8 cellular contexts compared by ENCODE assay signal in the genomic region with DNA sequence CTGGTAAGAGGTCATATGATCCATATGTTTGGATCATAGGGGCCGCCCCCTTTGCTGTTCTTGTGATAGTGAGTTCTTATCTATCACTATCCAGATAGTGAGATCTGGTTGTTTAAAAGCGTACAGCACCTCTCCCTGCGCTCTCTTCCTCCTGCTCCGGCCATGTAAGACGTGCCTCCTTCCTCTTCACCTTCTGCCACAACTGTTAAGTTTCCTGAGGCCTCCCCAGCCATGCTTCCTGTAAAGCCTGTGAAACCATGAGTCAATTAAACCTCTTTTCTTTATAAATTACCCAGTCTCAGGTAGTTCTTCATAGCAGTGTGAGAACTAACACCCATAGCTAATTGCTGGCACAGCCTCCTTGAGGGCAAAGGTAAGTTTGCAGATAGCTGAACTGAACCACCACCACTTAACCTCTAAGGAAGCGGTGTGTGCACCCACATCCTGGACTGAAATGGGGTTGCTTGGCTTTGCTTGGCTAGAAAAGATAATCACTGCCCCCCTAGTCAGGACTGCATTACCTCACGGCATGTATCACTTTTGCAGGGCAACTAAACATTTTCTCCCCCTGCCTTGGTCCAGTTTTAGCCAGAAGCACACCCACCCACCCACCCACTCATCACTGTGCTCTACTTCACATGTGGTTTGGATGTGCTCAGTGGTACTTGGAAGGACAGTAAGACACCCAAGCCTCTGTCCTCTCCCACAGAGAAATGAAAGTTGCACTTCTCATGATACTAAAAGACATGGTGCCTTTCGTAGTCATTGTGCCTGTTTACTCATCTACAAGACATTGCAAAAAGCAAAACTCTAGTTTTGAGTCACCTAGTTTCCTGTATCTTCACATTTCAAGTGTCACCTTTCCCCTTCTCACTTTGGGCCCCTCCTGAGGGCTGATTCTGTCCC. TPM values are rescaled to one million over a fixed set of nuclear protein-coding genes. Genes with fewer than 3 reads are reported as not detected.
A peak's percentile ranks its signal among the peaks of the same experiment; 100 is the strongest.
DNase-seq lines count a peak whose midpoint lies in the region; ATAC-seq lines count a peak whose summit lies in the region.

No MANE protein-coding gene starts in this region.

- peaks cover 10% of the 10 kb centered on the region for H3K9me3 Mint-ChIP-seq in activated CD8-positive, alpha-beta T cell treated with anti-CD3 and anti-CD28 coated beads, Interleukin-2, amount 10 ng/mL, durations not matched to agents 7 days and 5 days (ENCODE audit: insufficient read depth)
- H3K9me3 Mint-ChIP-seq in natural killer cell treated with Interleukin-12 subunit alpha and Interleukin-12 subunit beta and Interleukin-15 and Interleukin-18, amount 100 ng/mL, for 72 hours: peaks cover 3% of the 10 kb centered on the region

- peak overlapping the region; percentile 50 for H3K4me3 Mint-ChIP-seq in activated CD8-positive, alpha-beta T cell treated with anti-CD3 and anti-CD28 coated beads, Interleukin-2, amount 10 ng/mL, durations not matched to agents 7 days and 5 days
- H3K4me3 Mint-ChIP-seq in natural killer cell treated with Interleukin-12 subunit alpha and Interleukin-12 subunit beta and Interleukin-15 and Interleukin-18, amount 100 ng/mL, for 72 hours: peak overlapping the region; percentile 84

- H3K36me3 Mint-ChIP-seq in activated CD8-positive, alpha-beta T cell treated with anti-CD3 and anti-CD28 coated beads, Interleukin-2, amount 10 ng/mL, durations not matched to agents 7 days and 5 days (ENCODE audit: low read depth): peaks cover 67% of the 10 kb centered on the region
- peaks cover 45% of the 10 kb centered on the region for H3K36me3 Mint-ChIP-seq in natural killer cell treated with Interleukin-12 subunit alpha and Interleukin-12 subunit beta and Interleukin-15 and Interleukin-18, amount 100 ng/mL, for 72 hours

- peak; percentile 94 for DNase-seq in activated CD8-positive, alpha-beta T cell treated with anti-CD3 and anti-CD28 coated beads, Interleukin-2, amount 10 ng/mL, durations not matched to agents 7 days and 5 days
- peak; percentile 91 for DNase-seq in natural killer cell treated with Interleukin-12 subunit alpha and Interleukin-12 subunit beta and Interleukin-15 and Interleukin-18, amount 100 ng/mL, for 72 hours (ENCODE audit: low spot score)
- no peak for DNase-seq in NCI-H1092 treated with DMSO at 0.1 percent for 48 hours (lab: John Stamatoyannopoulos, UW)
- DNase-seq in NCI-H345 (lab: John Stamatoyannopoulos, UW): no peak
- DNase-seq in NCI-H1105 (lab: John Stamatoyannopoulos, UW): no peak
- DNase-seq in effector CD8-positive, alpha-beta T cell (lab: John Stamatoyannopoulos, UW): no peak

- H3K4me1 Mint-ChIP-seq in activated CD8-positive, alpha-beta T cell treated with anti-CD3 and anti-CD28 coated beads, Interleukin-2, amount 10 ng/mL, durations not matched to agents 7 days and 5 days (ENCODE audit: low read depth): peaks cover 62% of the 10 kb centered on the region
- peaks cover 53 to 57% of the 10 kb centered on the region in 2 donors for H3K4me1 Mint-ChIP-seq in natural killer cell treated with Interleukin-12 subunit alpha and Interleukin-12 subunit beta and Interleukin-15 and Interleukin-18, amount 100 ng/mL, for 72 hours (ENCODE audit: low read depth in 2 of 2)

- peak; percentile 81 for ATAC-seq in GM18868 (IDR thresholded peaks at IDR 0.05; ENCODE audit: unreplicated experiment)
- ATAC-seq in HG03039 (IDR thresholded peaks at IDR 0.05; ENCODE audit: unreplicated experiment): peak; percentile 52
- peak; percentile 89 for ATAC-seq in activated CD8-positive, alpha-beta T cell treated with anti-CD3 and anti-CD28 coated beads, Interleukin-2, amount 10 ng/mL, durations not matched to agents 7 days and 5 days
- ATAC-seq in natural killer cell treated with Interleukin-12 subunit alpha and Interleukin-12 subunit beta and Interleukin-15 and Interleukin-18, amount 100 ng/mL, for 72 hours: peak; percentile 94 to 95

- POLR2A ChIA-PET in activated CD8-positive, alpha-beta T cell treated with anti-CD3 and anti-CD28 coated beads, Interleukin-2, amount 10 ng/mL, durations not matched to agents 7 days and 5 days (lab: Charles Lee): interaction anchor here (0.6 to 3.4 kb wide), 5 partner anchors 9 to 111 kb away, joined by 3 to 12 read pairs (median 4); a partner anchor contains a TSS

- CTCF ChIA-PET in activated CD8-positive, alpha-beta T cell treated with anti-CD3 and anti-CD28 coated beads, Interleukin-2, amount 10 ng/mL, durations not matched to agents 7 days and 5 days (lab: Charles Lee): interaction anchor here (1.4 to 1.7 kb wide), 4 partner anchors 9 to 112 kb away, joined by 5 to 14 read pairs (median 6); no protein-coding TSS in a partner anchor

- peak overlapping the region; percentile 93 for H3K27ac Mint-ChIP-seq in activated CD8-positive, alpha-beta T cell treated with anti-CD3 and anti-CD28 coated beads, Interleukin-2, amount 10 ng/mL, durations not matched to agents 7 days and 5 days
- peak overlapping the region; percentile 93 to 99 for H3K27ac Mint-ChIP-seq in natural killer cell treated with Interleukin-12 subunit alpha and Interleukin-12 subunit beta and Interleukin-15 and Interleukin-18, amount 100 ng/mL, for 72 hours

- H3K27me3 Mint-ChIP-seq in activated CD8-positive, alpha-beta T cell treated with anti-CD3 and anti-CD28 coated beads, Interleukin-2, amount 10 ng/mL, durations not matched to agents 7 days and 5 days (ENCODE audit: low read depth): no peaks in the 10 kb centered on the region
- no peaks in the 10 kb centered on the region for H3K27me3 Mint-ChIP-seq in natural killer cell treated with Interleukin-12 subunit alpha and Interleukin-12 subunit beta and Interleukin-15 and Interleukin-18, amount 100 ng/mL, for 72 hours

RNA-seq across cellular contexts. Expression of a gene that starts 23.1 kb away (rescaled TPM):
- total RNA-seq in activated CD8-positive, alpha-beta T cell treated with anti-CD3 and anti-CD28 coated beads, Interleukin-2, amount 10 ng/mL, durations not matched to agents 7 days and 5 days: under 1 TPM; 0.47 to 0.50 TPM
- 1 to 10 TPM; 1.3 to 2.0 TPM for total RNA-seq in natural killer cell treated with Interleukin-12 subunit alpha and Interleukin-12 subunit beta and Interleukin-15 and Interleukin-18, amount 100 ng/mL, for 72 hours

RNA-seq across cellular contexts. Expression of a gene that starts 33.2 kb away (rescaled TPM):
- 100 to 1,000 TPM; 121 to 124 TPM for total RNA-seq in activated CD8-positive, alpha-beta T cell treated with anti-CD3 and anti-CD28 coated beads, Interleukin-2, amount 10 ng/mL, durations not matched to agents 7 days and 5 days
- 100 to 1,000 TPM in 1 of 2 donors, 10 to 100 TPM in 1; 62.8 to 103 TPM for total RNA-seq in natural killer cell treated with Interleukin-12 subunit alpha and Interleukin-12 subunit beta and Interleukin-15 and Interleukin-18, amount 100 ng/mL, for 72 hours

RNA-seq across cellular contexts. Expression of a gene that starts 36.3 kb away (rescaled TPM):
- 100 to 1,000 TPM; 204 to 222 TPM for total RNA-seq in activated CD8-positive, alpha-beta T cell treated with anti-CD3 and anti-CD28 coated beads, Interleukin-2, amount 10 ng/mL, durations not matched to agents 7 days and 5 days
- 100 to 1,000 TPM; 112 to 125 TPM for total RNA-seq in natural killer cell treated with Interleukin-12 subunit alpha and Interleukin-12 subunit beta and Interleukin-15 and Interleukin-18, amount 100 ng/mL, for 72 hours

RNA-seq across cellular contexts. Expression of a gene that starts 59.7 kb away (rescaled TPM):
- 10 to 100 TPM; 12.5 to 12.6 TPM for total RNA-seq in activated CD8-positive, alpha-beta T cell treated with anti-CD3 and anti-CD28 coated beads, Interleukin-2, amount 10 ng/mL, durations not matched to agents 7 days and 5 days
- total RNA-seq in natural killer cell treated with Interleukin-12 subunit alpha and Interleukin-12 subunit beta and Interleukin-15 and Interleukin-18, amount 100 ng/mL, for 72 hours: 10 to 100 TPM; 26.4 to 36.1 TPM

Comparison
In these comparisons a context has a peak if more than half of its experiments do, and no peak if none do; other contexts are left out.
1. DNase-seq: peak in activated CD8-positive, alpha-beta T cell treated with anti-CD3 and anti-CD28 coated beads, Interleukin-2, amount 10 ng/mL, durations not matched to agents 7 days and 5 days (single experiment) and natural killer cell treated with Interleukin-12 subunit alpha and Interleukin-12 subunit beta and Interleukin-15 and Interleukin-18, amount 100 ng/mL, for 72 hours (single experiment); none in NCI-H1092 treated with DMSO at 0.1 percent for 48 hours (single experiment), NCI-H345 (single experiment), NCI-H1105 (single experiment) and effector CD8-positive, alpha-beta T cell (single experiment).
2. Peak in every context shown above with its lines, with median percentiles within 50 percentile points of each other: ATAC-seq.